In genomic region chr20:25239387-25240370, GRCh38 we compare ENCODE assay signal across 15 cellular contexts. TPM values are rescaled to one million over a fixed set of nuclear protein-coding genes. Genes with fewer than 3 reads are reported as not detected.
DNase-seq lines count a peak whose midpoint lies in the region; ATAC-seq and TF ChIP-seq lines count a peak whose summit lies in the region.
"Had no signal": no experiment of that assay in that cellular context is flagged by ENCODE, and none has a peak within 500 bp of the region (broad histone marks: within the 10 kb centered on the region; RNA-seq: fewer than 3 reads in every experiment).

No MANE protein-coding gene starts in this region.

- H3K79me2 ChIP-seq in ACC112 (ENCODE audit: control insufficient read depth, insufficient read depth, low read length, unreplicated experiment) (no peaks in the 10 kb centered on the region), neural progenitor cell (ENCODE audit: low read depth) (no peaks in the 10 kb centered on the region)

- peaks cover 10% of the 10 kb centered on the region for H3K27me3 Mint-ChIP-seq in endodermal cell (ENCODE audit: insufficient read depth)
- peaks cover 15% of the 10 kb centered on the region for H3K27me3 Mint-ChIP-seq in neural progenitor cell (ENCODE audit: insufficient read depth, low read depth)

- in situ Hi-C loops in gastrocnemius medialis (cut with MboI; ENCODE audit: low sequenced_read_pairs in 4 of 4): no loop called here

- peak; percentile 74 for ATAC-seq in GM19351 (IDR thresholded peaks at IDR 0.05; ENCODE audit: unreplicated experiment)
- ATAC-seq in gastrocnemius medialis: no peak
- ATAC-seq: body of pancreas, heart left ventricle had no signal

- H3K27me3 ChIP-seq in ACC112 (ENCODE audit: insufficient read depth, low read length) (no peaks in the 10 kb centered on the region), endodermal cell (ENCODE audit: control insufficient read depth, insufficient read depth, low read length, poor library complexity, severe bottlenecking) (no peaks in the 10 kb centered on the region), gastrocnemius medialis (no peaks in the 10 kb centered on the region), neural progenitor cell (no peaks in the 10 kb centered on the region)
- H3K27me3 ChIP-seq: body of pancreas, heart left ventricle had no signal

- no peak for TF ChIP-seq POLR2A in gastrocnemius medialis (IDR thresholded peaks at IDR 0.05)

- H3K27ac ChIP-seq in ACC112 (ENCODE audit: low read depth, low read length) (peak overlapping the region; percentile 100), endodermal cell (ENCODE audit: low read depth, low read length) (no peak overlapping the region), gastrocnemius medialis (no peak overlapping the region), neural progenitor cell (no peak overlapping the region)
- H3K27ac ChIP-seq: body of pancreas, heart left ventricle, left ventricle myocardium inferior had no signal

- H3K27ac Mint-ChIP-seq in endodermal cell: no peak overlapping the region
- no peak overlapping the region for H3K27ac Mint-ChIP-seq in neural progenitor cell
- H3K27ac Mint-ChIP-seq: CD4-positive, CD25-positive, alpha-beta regulatory T cell had no signal

- H3K9me3 Mint-ChIP-seq in endodermal cell (peaks cover 5% of the 10 kb centered on the region), neural progenitor cell (peaks cover 2% of the 10 kb centered on the region)

- H3K9me3 ChIP-seq in endodermal cell (ENCODE audit: control insufficient read depth, low read length) (peaks cover 10% of the 10 kb centered on the region), gastrocnemius medialis (no peaks in the 10 kb centered on the region), neural progenitor cell (ENCODE audit: low read depth) (no peaks in the 10 kb centered on the region)
- H3K9me3 ChIP-seq: body of pancreas had no signal

- H3K4me1 Mint-ChIP-seq in endodermal cell (peaks cover 31% of the 10 kb centered on the region), neural progenitor cell (peaks cover 29% of the 10 kb centered on the region)

- DNase-seq in NAMALWA (ENCODE audit: low spot score): peak; percentile 18
- peak; percentile 32 for DNase-seq in endodermal cell
- no peak for DNase-seq in gastrocnemius medialis
- no peak for DNase-seq in NK-92 (lab: John Stamatoyannopoulos, UW; ENCODE audit: unreplicated experiment)
- no peak for DNase-seq in neural progenitor cell (ENCODE audit: low spot score)
- no peak for DNase-seq in HPDE6-E6E7 (ENCODE audit: extremely low spot score)
- DNase-seq: activated T-cell treated with anti-CD3 and anti-CD28 coated beads for 4 hours; body of pancreas; CD4-positive, CD25-positive, alpha-beta regulatory T cell; H7; heart left ventricle; left ventricle myocardium inferior; nucleus accumbens had no signal

- intact Hi-C loops in gastrocnemius medialis (cut with DNase I; ENCODE audit: low total_unique reads): no loop called here

- H3K36me3 ChIP-seq in ACC112 (ENCODE audit: insufficient read depth, low read length) (peaks cover 6% of the 10 kb centered on the region), endodermal cell (ENCODE audit: control insufficient read depth, insufficient read depth, low read length) (no peaks in the 10 kb centered on the region), gastrocnemius medialis (no peaks in the 10 kb centered on the region), neural progenitor cell (no peaks in the 10 kb centered on the region)
- H3K36me3 ChIP-seq: heart left ventricle, left ventricle myocardium inferior had no signal

- H3K4me3 Mint-ChIP-seq in endodermal cell (no peak overlapping the region), neural progenitor cell (no peak overlapping the region)
- H3K4me3 Mint-ChIP-seq: CD4-positive, CD25-positive, alpha-beta regulatory T cell had no signal

- H3K4me3 ChIP-seq in ACC112 (ENCODE audit: low read depth, low read length): no peak overlapping the region
- H3K4me3 ChIP-seq in endodermal cell (ENCODE audit: low read length): no peak overlapping the region
- no peak overlapping the region for H3K4me3 ChIP-seq in gastrocnemius medialis
- H3K4me3 ChIP-seq in neural progenitor cell: no peak overlapping the region
- H3K4me3 ChIP-seq: body of pancreas, heart left ventricle, left ventricle myocardium inferior had no signal

- H3K4me2 ChIP-seq in neural progenitor cell: no peak overlapping the region

- H3F3A ChIP-seq in neural progenitor cell (ENCODE audit: low read depth): peaks cover 23% of the 10 kb centered on the region

- no peaks in the 10 kb centered on the region for H4K20me1 ChIP-seq in neural progenitor cell (ENCODE audit: low read depth)

- no peak overlapping the region for H2AFZ ChIP-seq in ACC112 (ENCODE audit: low read length, unreplicated experiment)
- no peak overlapping the region for H2AFZ ChIP-seq in neural progenitor cell (replicated peaks)

- H3K9ac ChIP-seq in endodermal cell (ENCODE audit: extremely low read depth, low read length, poor library complexity, severe bottlenecking) (no peak overlapping the region), neural progenitor cell (no peak overlapping the region)

- TF ChIP-seq CTCF in endodermal cell (conservative IDR thresholded peaks at IDR 0.05): no peak
- no peak for TF ChIP-seq CTCF in gastrocnemius medialis (IDR thresholded peaks at IDR 0.05 in 4 of 5, conservative IDR thresholded peaks at IDR 0.05 in 1 of 5)
- TF ChIP-seq CTCF in neural progenitor cell (IDR thresholded peaks at IDR 0.05): no peak

- H3K36me3 Mint-ChIP-seq in endodermal cell (ENCODE audit: low read depth): no peaks in the 10 kb centered on the region
- peaks cover 2% of the 10 kb centered on the region for H3K36me3 Mint-ChIP-seq in neural progenitor cell
- H3K36me3 Mint-ChIP-seq: CD4-positive, CD25-positive, alpha-beta regulatory T cell had no signal

- 94 to 97% methylated on average over 14 to 19 of the region's 19 CpGs for WGBS in endodermal cell (ENCODE audit: insufficient coverage in 1 of 2, insufficient read length in 1 of 2), 2 experiments

- H3K4me1 ChIP-seq in ACC112 (ENCODE audit: control insufficient read depth, insufficient read depth, low read length, unreplicated experiment) (peaks cover 33% of the 10 kb centered on the region), endodermal cell (ENCODE audit: control insufficient read depth, insufficient read depth, low read length) (peaks cover 2% of the 10 kb centered on the region), gastrocnemius medialis (no peaks in the 10 kb centered on the region), neural progenitor cell (peaks cover 30% of the 10 kb centered on the region)

RNA-seq across cellular contexts. Expression of gene PYGB, which starts 8.2 kb away (rescaled TPM):
- total RNA-seq in endodermal cell (10 to 100 TPM; 59.3 to 66.8 TPM), gastrocnemius medialis (10 to 100 TPM; 13.6 to 50.7 (median 27.0) TPM), neural progenitor cell (ENCODE audit: low replicate concordance) (40.9 and 76.7 TPM in 2 replicates)
- 48.4 TPM for polyA plus RNA-seq in endodermal cell (2013, experiment 1 of 2)
- 48.7 TPM for polyA plus RNA-seq in endodermal cell (2013, experiment 2 of 2)

RNA-seq across cellular contexts. Expression of gene ENTPD6, which starts 44.2 kb away (rescaled TPM):
- total RNA-seq in endodermal cell (10 to 100 TPM; 77.1 to 93.6 TPM), gastrocnemius medialis (10 to 100 TPM; 27.0 to 61.1 (median 50.2) TPM), neural progenitor cell (ENCODE audit: low replicate concordance) (32.3 and 60.1 TPM in 2 replicates)
- 49.8 TPM for polyA plus RNA-seq in endodermal cell (2013, experiment 1 of 2)
- polyA plus RNA-seq in endodermal cell (2013, experiment 2 of 2): 44.7 TPM

Comparison
In these comparisons a context has a peak if more than half of its experiments do, and no peak if none do; other contexts are left out.
1. DNase-seq: peak in NAMALWA (single experiment) and endodermal cell (single experiment); none in gastrocnemius medialis (0 of 2), NK-92 (single experiment), neural progenitor cell (single experiment) and HPDE6-E6E7 (single experiment).